ENCODE assay signal across 16 cellular contexts in genomic region chr17:17056167-17056562, GRCh38. TPM values are rescaled to one million over a fixed set of nuclear protein-coding genes. Genes with fewer than 3 reads are reported as not detected.
DNase-seq lines count a peak whose midpoint lies in the region; ATAC-seq, FAIRE-seq and TF ChIP-seq lines count a peak whose summit lies in the region.
"Had no signal": no experiment of that assay in that cellular context is flagged by ENCODE, and none has a peak within 500 bp of the region (broad histone marks: within the 10 kb centered on the region; RNA-seq: fewer than 3 reads in every experiment).

No MANE protein-coding gene starts in this region.

- H3K4me1 Mint-ChIP-seq in MCF 10A (ENCODE audit: insufficient read depth, unreplicated experiment), result peaks cover 33% of the 10 kb centered on the region

- peak overlapping the region; percentile 44 for H3K4me3 Mint-ChIP-seq in MCF 10A (ENCODE audit: unreplicated experiment)

- TF ChIP-seq POLR2A in gastrocnemius medialis (IDR thresholded peaks at IDR 0.05), result no peak

- H3K36me3 ChIP-seq in BLaER1 (peaks cover 44% of the 10 kb centered on the region), gastrocnemius medialis (peaks cover 0 to 5% of the 10 kb centered on the region in 2 donors)
- H3K36me3 ChIP-seq: brain microvascular endothelial cell had no signal

- H3K27ac ChIP-seq in BLaER1 (peak overlapping the region; percentile 70), gastrocnemius medialis (peak overlapping the region; percentile 86 to 90 (median 88))
- H3K27ac ChIP-seq: brain microvascular endothelial cell, VCaP had no signal

- no peak for TF ChIP-seq CTCF in MCF 10A (IDR thresholded peaks at IDR 0.05; ENCODE audit: unreplicated experiment)
- no peak for TF ChIP-seq CTCF in gastrocnemius medialis (IDR thresholded peaks at IDR 0.05 in 4 of 5, conservative IDR thresholded peaks at IDR 0.05 in 1 of 5)

- H3K4me1 ChIP-seq in BLaER1, result peaks cover 100% of the 10 kb centered on the region
- peaks cover 98 to 99% of the 10 kb centered on the region in 2 donors for H3K4me1 ChIP-seq in gastrocnemius medialis

- DNase-seq in MCF 10A (ENCODE audit: unreplicated experiment) (no peak), islet precursor cell (peak; percentile 50), gastrocnemius medialis (peak in 1 of 2 donors; percentile 50), SHP77 treated with DMSO at 0.1 percent for 48 hours (lab: John Stamatoyannopoulos, UW) (no peak), HTR-8/SVneo (ENCODE audit: insufficient read length, low spot score) (no peak)
- DNase-seq in stimulated activated naive CD4-positive, alpha-beta T cell (lab: John Stamatoyannopoulos, UW), result no peak
- DNase-seq: activated T-cell treated with anti-CD3 and anti-CD28 coated beads, Interleukin-2, amount 50 U/mL, for 48 hours; AML-193; brain microvascular endothelial cell; NCI-H526 treated with DMSO at 0.1 percent for 48 hours; SHP77 had no signal

- no peaks in the 10 kb centered on the region for H3K9me3 Mint-ChIP-seq in MCF 10A (ENCODE audit: unreplicated experiment)

- H3K27me3 Mint-ChIP-seq in MCF 10A (ENCODE audit: insufficient read depth, unreplicated experiment), result no peaks in the 10 kb centered on the region

- FAIRE-seq in HTR-8/SVneo (lab: Jason Lieb, UNC), result no peak
- FAIRE-seq: G401.6, islet of Langerhans had no signal

- ATAC-seq in gastrocnemius medialis (no peak), HG02571 (IDR thresholded peaks at IDR 0.05; ENCODE audit: unreplicated experiment) (no peak)

- peak overlapping the region; percentile 44 for H3K9ac ChIP-seq in BLaER1

- peaks cover 100% of the 10 kb centered on the region for H4K20me1 ChIP-seq in BLaER1

- POLR2A ChIA-PET in MCF 10A (lab: Yijun Ruan, JAX), result interaction anchor here (0.8 to 3.6 kb wide), 6 partner anchors 10 to 42 kb away, joined by 3 to 26 read pairs (median 4); no protein-coding TSS in a partner anchor

- peak overlapping the region; percentile 94 for H3K27ac Mint-ChIP-seq in MCF 10A (ENCODE audit: low read depth, unreplicated experiment)

- in situ Hi-C loops in gastrocnemius medialis (cut with MboI; ENCODE audit: low sequenced_read_pairs in 4 of 4), result no loop called here

- BruUV-seq in MCF 10A (replicated peaks; lab: Mats Ljungman, UMichigan), result no TSS peak

- no peak overlapping the region for H3K4me3 ChIP-seq in BLaER1
- peak overlapping the region in 1 of 4 donors; percentile 10 for H3K4me3 ChIP-seq in gastrocnemius medialis

- H3K9me3 ChIP-seq in BLaER1 (no peaks in the 10 kb centered on the region), gastrocnemius medialis (no peaks in the 10 kb centered on the region)

- H3K27me3 ChIP-seq in BLaER1 (no peaks in the 10 kb centered on the region), gastrocnemius medialis (no peaks in the 10 kb centered on the region)
- H3K27me3 ChIP-seq: brain microvascular endothelial cell had no signal

- intact Hi-C loops in MCF 10A (cut with micrococcal nuclease), result no loop called here
- intact Hi-C loops in gastrocnemius medialis (cut with DNase I; ENCODE audit: low total_unique reads), result no loop called here

- CTCF ChIA-PET in MCF 10A (lab: Yijun Ruan, JAX), result interaction anchor here (1.7 kb wide), 1 partner anchor 12 kb away, joined by 3 read pairs; no protein-coding TSS in a partner anchor

- peak overlapping the region; percentile 96 for H3K4me2 ChIP-seq in BLaER1

- peaks cover 25% of the 10 kb centered on the region for H3K36me3 Mint-ChIP-seq in MCF 10A (ENCODE audit: insufficient read depth, unreplicated experiment)

RNA-seq across cellular contexts. Expression of gene MPRIP, which starts 13.9 kb away (rescaled TPM):
- total RNA-seq in MCF 10A (2022) (214 and 230 TPM in 2 replicates), gastrocnemius medialis (100 to 1,000 TPM in 3 of 4 donors, 10 to 100 TPM in 1; 71.1 to 127 (median 124) TPM)
